ENCODE assay signal across 1 cellular context in the genomic region with DNA sequence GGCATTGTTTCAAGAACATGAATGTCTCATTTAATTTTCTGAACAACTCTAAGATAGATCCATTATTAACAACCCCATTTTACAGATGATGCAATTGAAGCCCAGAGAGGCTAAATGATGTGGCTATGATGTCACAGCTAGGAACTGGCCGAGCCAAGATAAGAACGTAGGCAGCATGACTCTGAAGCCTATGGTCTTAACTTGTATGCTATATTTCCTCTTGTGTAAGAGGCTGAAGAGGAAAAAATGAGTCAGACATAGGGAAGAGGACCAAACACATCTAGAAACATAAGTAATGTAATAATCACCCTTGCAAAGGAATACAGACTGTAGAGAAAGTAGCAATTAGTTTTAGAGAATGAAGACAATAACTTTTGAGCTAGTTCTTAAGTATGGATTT.
TF ChIP-seq lines count a peak whose summit lies in the region.

No MANE protein-coding gene starts in this region.

TF ChIP-seq in endothelial cell of umbilical vein, 7 proteins besides CTCF, POLR2A, EP300 and RAD21:
- TF ChIP-seq MYC (IDR thresholded peaks at IDR 0.05; ENCODE audit: low read depth, low read length), result no peak
- TF ChIP-seq, protein P1, sequence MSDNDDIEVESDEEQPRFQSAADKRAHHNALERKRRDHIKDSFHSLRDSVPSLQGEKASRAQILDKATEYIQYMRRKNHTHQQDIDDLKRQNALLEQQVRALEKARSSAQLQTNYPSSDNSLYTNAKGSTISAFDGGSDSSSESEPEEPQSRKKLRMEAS (IDR thresholded peaks at IDR 0.05; ENCODE audit: insufficient read depth, insufficient read length), result no peak
